In genomic region chr12:77225373-77225772, GRCh38 we compare ENCODE assay signal across 30 cellular contexts.
"Had no signal": no experiment of that assay in that cellular context is flagged by ENCODE, and none has a peak within 500 bp of the region (broad histone marks: within the 10 kb centered on the region; RNA-seq: fewer than 3 reads in every experiment).

No MANE protein-coding gene starts in this region.

- H3K36me3 Mint-ChIP-seq: naive thymus-derived CD4-positive, alpha-beta T cell; stimulated activated memory B cell treated with anti-CD40 and anti-IgM and Interleukin-4, amounts not matched to agents 10 μg/mL and 1 μg/mL and 100 μg/mL, for 72 hours had no signal

- DNase-seq: activated B cell treated with CpG ODN at 0.5 μM for 24 hours; activated CD4-positive, alpha-beta T cell treated with anti-CD3 and anti-CD28 coated beads, Interleukin-2, amount 50 U/mL, for 1 hour; activated CD8-positive, alpha-beta T cell treated with anti-CD3 and anti-CD28 coated beads for 36 hours; activated gamma-delta T cell treated with Interleukin-2 at 50 U/mL for 16 hours; activated naive CD4-positive, alpha-beta T cell treated with anti-CD3 and anti-CD28 coated beads, Interleukin-2, amount 50 U/mL, for 16 hours; activated T-cell treated with anti-CD3 and anti-CD28 coated beads, Interleukin-2, amount 50 U/mL, for 4 hours; amniotic stem cell; caudate nucleus; cortex of kidney; gastrocnemius medialis; glutamatergic neuron; islet precursor cell; left cardiac atrium; mammary epithelial cell; naive thymus-derived CD4-positive, alpha-beta T cell; occipital lobe; posterior cingulate gyrus; retina; sigmoid colon; small intestine; stimulated activated CD4-positive, alpha-beta T cell treated with anti-CD3 and anti-CD28 coated beads, Interleukin-1b, Interleukin-23, amount 100 ng/mL, for 48 hours; stimulated activated CD4-positive, alpha-beta T cell treated with anti-CD3 and anti-CD28 coated beads, Interleukin-4, amount 100 ng/mL, for 4 hours; stimulated activated CD8-positive, alpha-beta memory T cell treated with anti-CD3 and anti-CD28 coated beads, Interleukin-4, amount 100 ng/mL, for 48 hours; stimulated activated naive CD8-positive, alpha-beta T cell treated with anti-CD3 and anti-CD28 coated beads, Interleukin-15, amount 100 ng/mL, for 72 hours; substantia nigra; T-helper 1 cell; upper lobe of left lung had no signal

- H3K36me3 ChIP-seq: gastrocnemius medialis, sigmoid colon, upper lobe of left lung had no signal

- H3K27me3 ChIP-seq: gastrocnemius medialis, sigmoid colon, upper lobe of left lung had no signal

- H3K27me3 Mint-ChIP-seq: activated B cell treated with CpG ODN at 0.5 μM for 24 hours; activated CD8-positive, alpha-beta T cell treated with anti-CD3 and anti-CD28 coated beads for 36 hours; activated T-helper 17 cell treated with anti-CD3 and anti-CD28 coated beads, Interleukin-2, amount 50 U/mL, for 72 hours; stimulated activated memory B cell treated with anti-CD40 and anti-IgM and Interleukin-4, amounts not matched to agents 10 μg/mL and 1 μg/mL and 100 μg/mL, for 72 hours; stimulated activated naive CD8-positive, alpha-beta T cell treated with anti-CD3 and anti-CD28 coated beads, Interleukin-15, amount 100 ng/mL, for 72 hours had no signal

- H3K4me1 ChIP-seq: gastrocnemius medialis, sigmoid colon, upper lobe of left lung had no signal

- H3K9me3 Mint-ChIP-seq: activated B cell treated with CpG ODN at 0.5 μM for 24 hours; activated CD8-positive, alpha-beta T cell treated with anti-CD3 and anti-CD28 coated beads for 36 hours; activated T-cell treated with anti-CD3 and anti-CD28 coated beads, Interleukin-2, amount 50 U/mL, for 4 hours; activated T-helper 17 cell treated with anti-CD3 and anti-CD28 coated beads, Interleukin-2, amount 50 U/mL, for 72 hours; stimulated activated memory B cell treated with anti-CD40 and anti-IgM and Interleukin-4, amounts not matched to agents 10 μg/mL and 1 μg/mL and 100 μg/mL, for 72 hours; T-helper 2 cell treated with Interferon-gamma antibody and Interleukin-4, amounts not matched to agents 5 μg/mL and 100 μg/mL, for 36 hours had no signal

- H3K4me3 ChIP-seq: gastrocnemius medialis, sigmoid colon, upper lobe of left lung had no signal

- H3K4me3 Mint-ChIP-seq: activated B cell treated with CpG ODN at 0.5 μM for 24 hours; activated CD8-positive, alpha-beta T cell treated with anti-CD3 and anti-CD28 coated beads for 36 hours; activated T-cell treated with anti-CD3 and anti-CD28 coated beads, Interleukin-2, amount 50 U/mL, for 4 hours; activated T-helper 17 cell treated with anti-CD3 and anti-CD28 coated beads, Interleukin-2, amount 50 U/mL, for 72 hours; naive thymus-derived CD4-positive, alpha-beta T cell; stimulated activated memory B cell treated with anti-CD40 and anti-IgM and Interleukin-4, amounts not matched to agents 10 μg/mL and 1 μg/mL and 100 μg/mL, for 72 hours; stimulated activated naive CD8-positive, alpha-beta T cell treated with anti-CD3 and anti-CD28 coated beads, Interleukin-15, amount 100 ng/mL, for 72 hours; T-helper 2 cell treated with Interferon-gamma antibody and Interleukin-4, amounts not matched to agents 5 μg/mL and 100 μg/mL, for 36 hours had no signal

- H3K27ac ChIP-seq: gastrocnemius medialis, sigmoid colon, upper lobe of left lung had no signal

- H3K9me3 ChIP-seq: gastrocnemius medialis, sigmoid colon, upper lobe of left lung had no signal

- H3K4me1 Mint-ChIP-seq: activated B cell treated with CpG ODN at 0.5 μM for 24 hours; activated T-helper 17 cell treated with anti-CD3 and anti-CD28 coated beads, Interleukin-2, amount 50 U/mL, for 72 hours; naive thymus-derived CD4-positive, alpha-beta T cell; stimulated activated memory B cell treated with anti-CD40 and anti-IgM and Interleukin-4, amounts not matched to agents 10 μg/mL and 1 μg/mL and 100 μg/mL, for 72 hours; stimulated activated naive CD8-positive, alpha-beta T cell treated with anti-CD3 and anti-CD28 coated beads, Interleukin-15, amount 100 ng/mL, for 72 hours had no signal

- H3K27ac Mint-ChIP-seq: activated B cell treated with CpG ODN at 0.5 μM for 24 hours; activated CD8-positive, alpha-beta T cell treated with anti-CD3 and anti-CD28 coated beads for 36 hours; activated T-helper 17 cell treated with anti-CD3 and anti-CD28 coated beads, Interleukin-2, amount 50 U/mL, for 72 hours; naive thymus-derived CD4-positive, alpha-beta T cell; stimulated activated memory B cell treated with anti-CD40 and anti-IgM and Interleukin-4, amounts not matched to agents 10 μg/mL and 1 μg/mL and 100 μg/mL, for 72 hours; stimulated activated naive CD8-positive, alpha-beta T cell treated with anti-CD3 and anti-CD28 coated beads, Interleukin-15, amount 100 ng/mL, for 72 hours; T-helper 2 cell treated with Interferon-gamma antibody and Interleukin-4, amounts not matched to agents 5 μg/mL and 100 μg/mL, for 36 hours had no signal
